1 cellular context compared by ENCODE assay signal in the genomic region with DNA sequence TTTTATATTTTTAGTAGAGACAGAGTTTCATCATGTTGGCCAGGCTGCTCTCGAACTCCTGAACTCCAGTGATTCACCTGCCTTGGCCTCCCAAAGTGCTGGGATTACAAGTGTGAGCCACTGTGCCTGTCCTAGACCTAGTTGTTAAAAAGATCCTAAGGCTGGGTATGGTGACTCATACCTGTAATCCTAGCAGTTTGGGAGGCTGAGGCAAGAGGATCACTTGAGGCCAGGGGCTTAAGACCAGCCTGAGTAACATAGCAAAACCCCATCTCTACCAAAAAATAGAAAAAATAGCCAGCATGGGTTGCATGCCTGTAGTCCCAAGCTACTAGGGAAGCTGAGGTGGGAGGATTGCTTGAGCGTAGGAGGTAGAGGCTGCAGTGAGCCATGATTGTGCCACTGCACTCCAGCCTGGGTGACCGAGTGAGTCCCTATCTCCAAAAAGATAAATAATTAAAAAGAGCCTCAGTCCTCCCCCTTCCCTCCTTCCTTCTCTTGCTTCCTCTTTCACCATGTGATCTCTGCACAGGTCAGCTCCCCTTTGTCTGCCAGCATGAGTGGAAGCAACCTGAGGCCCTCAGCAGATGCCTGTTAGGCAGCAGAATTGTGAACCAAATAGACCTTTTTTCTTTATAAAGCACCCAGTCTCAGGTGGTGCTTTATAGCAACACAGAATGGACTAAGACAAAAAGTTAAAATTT.
TF ChIP-seq lines count a peak whose summit lies in the region.

No MANE protein-coding gene starts in this region.

TF ChIP-seq in IMR-90, 13 proteins besides CTCF, POLR2A, EP300 and RAD21:
- TF ChIP-seq MAFK (IDR thresholded peaks at IDR 0.05; ENCODE audit: low read depth, low read length) = no peak
- TF ChIP-seq RCOR1 (IDR thresholded peaks at IDR 0.05; ENCODE audit: insufficient replicate concordance, low read length) = no peak
- no peak for TF ChIP-seq CEBPB (IDR thresholded peaks at IDR 0.05; ENCODE audit: low read depth, low read length)
- TF ChIP-seq, protein P1, sequence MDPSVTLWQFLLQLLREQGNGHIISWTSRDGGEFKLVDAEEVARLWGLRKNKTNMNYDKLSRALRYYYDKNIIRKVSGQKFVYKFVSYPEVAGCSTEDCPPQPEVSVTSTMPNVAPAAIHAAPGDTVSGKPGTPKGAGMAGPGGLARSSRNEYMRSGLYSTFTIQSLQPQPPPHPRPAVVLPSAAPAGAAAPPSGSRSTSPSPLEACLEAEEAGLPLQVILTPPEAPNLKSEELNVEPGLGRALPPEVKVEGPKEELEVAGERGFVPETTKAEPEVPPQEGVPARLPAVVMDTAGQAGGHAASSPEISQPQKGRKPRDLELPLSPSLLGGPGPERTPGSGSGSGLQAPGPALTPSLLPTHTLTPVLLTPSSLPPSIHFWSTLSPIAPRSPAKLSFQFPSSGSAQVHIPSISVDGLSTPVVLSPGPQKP (IDR thresholded peaks at IDR 0.05; ENCODE audit: borderline replicate concordance, low read depth, low read length) = no peak
- TF ChIP-seq MAZ (IDR thresholded peaks at IDR 0.05; ENCODE audit: borderline replicate concordance, low read depth, low read length) = no peak
- TF ChIP-seq FOS (IDR thresholded peaks at IDR 0.05; ENCODE audit: low read depth, low read length) = no peak
- TF ChIP-seq NFE2L2 (IDR thresholded peaks at IDR 0.05; ENCODE audit: low read depth, low read length) = no peak
- TF ChIP-seq MXI1 (IDR thresholded peaks at IDR 0.05; ENCODE audit: borderline replicate concordance, low read depth, low read length) = no peak
- no peak for TF ChIP-seq CHD1 (IDR thresholded peaks at IDR 0.05; ENCODE audit: low read depth, low read length)
- no peak for TF ChIP-seq RFX5 (IDR thresholded peaks at IDR 0.05; ENCODE audit: low read depth, low read length)
- TF ChIP-seq, protein P2, sequence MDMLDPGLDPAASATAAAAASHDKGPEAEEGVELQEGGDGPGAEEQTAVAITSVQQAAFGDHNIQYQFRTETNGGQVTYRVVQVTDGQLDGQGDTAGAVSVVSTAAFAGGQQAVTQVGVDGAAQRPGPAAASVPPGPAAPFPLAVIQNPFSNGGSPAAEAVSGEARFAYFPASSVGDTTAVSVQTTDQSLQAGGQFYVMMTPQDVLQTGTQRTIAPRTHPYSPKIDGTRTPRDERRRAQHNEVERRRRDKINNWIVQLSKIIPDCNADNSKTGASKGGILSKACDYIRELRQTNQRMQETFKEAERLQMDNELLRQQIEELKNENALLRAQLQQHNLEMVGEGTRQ (IDR thresholded peaks at IDR 0.05; ENCODE audit: low read depth, low read length) = no peak
